In genomic region chr5:71783891-71784290, GRCh38 we compare ENCODE assay signal across 19 cellular contexts.
A peak's percentile ranks its signal among the peaks of the same experiment; 100 is the strongest.
DNase-seq lines count a peak whose midpoint lies in the region; ATAC-seq and TF ChIP-seq lines count a peak whose summit lies in the region.
"Had no signal": no experiment of that assay in that cellular context is flagged by ENCODE, and none has a peak within 500 bp of the region (broad histone marks: within the 10 kb centered on the region; RNA-seq: fewer than 3 reads in every experiment).

No MANE protein-coding gene starts in this region.

- no peaks in the 10 kb centered on the region for H3K27me3 ChIP-seq in ascending aorta
- no peaks in the 10 kb centered on the region for H3K27me3 ChIP-seq in thoracic aorta (replicated peaks; ENCODE audit: insufficient read depth)
- H3K27me3 ChIP-seq: pancreas, tibial nerve had no signal

- POLR2A ChIA-PET in activated CD4-positive, alpha-beta T cell treated with anti-CD3 and anti-CD28 coated beads for 36 hours (lab: Charles Lee): no interaction called here

- peaks cover 10 to 11% of the 10 kb centered on the region in 2 donors for H3K4me1 ChIP-seq in ascending aorta
- H3K4me1 ChIP-seq in thoracic aorta (ENCODE audit: control insufficient read depth in 1 of 2, low read depth in 2 of 2): peaks cover 0 to 54% of the 10 kb centered on the region in 2 donors

- no peaks in the 10 kb centered on the region for H3K9me3 Mint-ChIP-seq in activated CD4-positive, alpha-beta T cell treated with anti-CD3 and anti-CD28 coated beads for 36 hours (ENCODE audit: low read depth)
- peaks cover 1% of the 10 kb centered on the region for H3K9me3 Mint-ChIP-seq in memory B cell

- CTCF ChIA-PET in activated CD4-positive, alpha-beta T cell treated with anti-CD3 and anti-CD28 coated beads for 36 hours (lab: Charles Lee): interaction anchor here (0.6 to 2.1 kb wide), 3 partner anchors 12 to 235 kb away, joined by 4 to 10 read pairs (median 5); no protein-coding TSS in a partner anchor

- intact Hi-C loops in activated CD4-positive, alpha-beta T cell treated with anti-CD3 and anti-CD28 coated beads for 36 hours (cut with DNase I, micrococcal nuclease): loop anchor here (1.0 to 10.0 kb wide), 6 partner anchors 101 to 525 kb away; no protein-coding TSS in a partner anchor
- intact Hi-C loops in ascending aorta (cut with DNase I): loop anchor here (1.0 to 10.0 kb wide), 6 partner anchors 47 to 421 kb away; no protein-coding TSS in a partner anchor

- H3K4me3 Mint-ChIP-seq in activated CD4-positive, alpha-beta T cell treated with anti-CD3 and anti-CD28 coated beads for 36 hours: no peak overlapping the region
- no peak overlapping the region for H3K4me3 Mint-ChIP-seq in memory B cell
- H3K4me3 Mint-ChIP-seq: activated T-helper 1 cell treated with anti-CD3 and anti-CD28 coated beads, Interleukin-12 subunit alpha, Interleukin-12 subunit beta, Interleukin-2, Interleukin-4 antibody, amounts not matched to agents 30 ng/mL and 10 ng/mL and 1 ng/mL, durations not matched to agents 14 hours and 24 hours and 36 hours; H9 had no signal

- peak overlapping the region; percentile 9 for H3K27ac Mint-ChIP-seq in activated CD4-positive, alpha-beta T cell treated with anti-CD3 and anti-CD28 coated beads for 36 hours
- peak overlapping the region; percentile 19 for H3K27ac Mint-ChIP-seq in memory B cell
- H3K27ac Mint-ChIP-seq: activated T-helper 1 cell treated with anti-CD3 and anti-CD28 coated beads, Interleukin-12 subunit alpha, Interleukin-12 subunit beta, Interleukin-2, Interleukin-4 antibody, amounts not matched to agents 30 ng/mL and 10 ng/mL and 1 ng/mL, durations not matched to agents 14 hours and 24 hours and 36 hours; H9 had no signal

- H3K4me1 Mint-ChIP-seq in activated CD4-positive, alpha-beta T cell treated with anti-CD3 and anti-CD28 coated beads for 36 hours: peaks cover 26% of the 10 kb centered on the region
- H3K4me1 Mint-ChIP-seq in memory B cell: peaks cover 8% of the 10 kb centered on the region

- peak; percentile 26 for DNase-seq in activated CD4-positive, alpha-beta T cell treated with anti-CD3 and anti-CD28 coated beads for 36 hours
- DNase-seq in activated CD4-positive, alpha-beta T cell treated with anti-CD3 and anti-CD28 coated beads for 1 hour: no peak
- DNase-seq in ascending aorta (ENCODE audit: low spot score in 2 of 2): no peak
- no peak for DNase-seq in memory B cell (ENCODE audit: low spot score in 2 of 2)
- DNase-seq in thoracic aorta (ENCODE audit: low spot score): no peak
- DNase-seq in NK-92 (lab: John Stamatoyannopoulos, UW; ENCODE audit: unreplicated experiment): no peak
- DNase-seq in Ammon's horn (ENCODE audit: low spot score): no peak
- DNase-seq: CD4-positive, CD25-positive, alpha-beta regulatory T cell; DMS79; foreskin melanocyte; H9; KG1; left ventricle myocardium inferior; NCI-H1105 treated with DMSO at 0.1 percent for 48 hours; NCI-H526 treated with DMSO at 0.1 percent for 48 hours; pancreas had no signal

- H3K27ac ChIP-seq in ascending aorta: peak overlapping the region; percentile 76 to 77
- H3K27ac ChIP-seq in thoracic aorta: peak overlapping the region; percentile 81 to 86
- H3K27ac ChIP-seq: pancreas had no signal

- TF ChIP-seq CTCF in ascending aorta (IDR thresholded peaks at IDR 0.05): no peak
- TF ChIP-seq CTCF in thoracic aorta (IDR thresholded peaks at IDR 0.05): no peak

- H3K9me3 ChIP-seq in ascending aorta (no peaks in the 10 kb centered on the region), thoracic aorta (no peaks in the 10 kb centered on the region)
- H3K9me3 ChIP-seq: left ventricle myocardium inferior, pancreas, tibial nerve had no signal

- no peaks in the 10 kb centered on the region for H3K36me3 Mint-ChIP-seq in activated CD4-positive, alpha-beta T cell treated with anti-CD3 and anti-CD28 coated beads for 36 hours (ENCODE audit: low read depth)
- H3K36me3 Mint-ChIP-seq in memory B cell: no peaks in the 10 kb centered on the region

- peaks cover 7% of the 10 kb centered on the region for H3K27me3 Mint-ChIP-seq in activated CD4-positive, alpha-beta T cell treated with anti-CD3 and anti-CD28 coated beads for 36 hours
- peaks cover 4% of the 10 kb centered on the region for H3K27me3 Mint-ChIP-seq in memory B cell

- no peak for ATAC-seq in activated CD4-positive, alpha-beta T cell treated with anti-CD3 and anti-CD28 coated beads for 36 hours
- no peak for ATAC-seq in memory B cell (ENCODE audit: low read depth)
- ATAC-seq in thoracic aorta (ENCODE audit: insufficient number of reproducible peaks, low FRiP score, low read depth): no peak
- no peak for ATAC-seq in HG02970 (IDR thresholded peaks at IDR 0.05; ENCODE audit: low FRiP score, unreplicated experiment)

- peak overlapping the region in 1 of 2 donors; percentile 49 for H3K4me3 ChIP-seq in ascending aorta
- no peak overlapping the region for H3K4me3 ChIP-seq in thoracic aorta

- H3K36me3 ChIP-seq in ascending aorta (no peaks in the 10 kb centered on the region), thoracic aorta (no peaks in the 10 kb centered on the region)
- H3K36me3 ChIP-seq: left ventricle myocardium inferior, pancreas, tibial nerve had no signal
